ENCODE assay signal across 16 cellular contexts in genomic region chr3:173653781-173654180, GRCh38.
A peak's percentile ranks its signal among the peaks of the same experiment; 100 is the strongest.
DNase-seq lines count a peak whose midpoint lies in the region; ATAC-seq, FAIRE-seq and TF ChIP-seq lines count a peak whose summit lies in the region.
"Had no signal": no experiment of that assay in that cellular context is flagged by ENCODE, and none has a peak within 500 bp of the region (broad histone marks: within the 10 kb centered on the region; RNA-seq: fewer than 3 reads in every experiment).

No MANE protein-coding gene starts in this region.

- H3K9ac ChIP-seq in kidney (ENCODE audit: low read length in 2 of 2), result no peak overlapping the region

- intact Hi-C loops in MCF 10A (cut with micrococcal nuclease) (no loop called here), breast epithelium (cut with DNase I; ENCODE audit: low total_unique reads) (no loop called here), kidney (cut with DNase I) (no loop called here)

- no peaks in the 10 kb centered on the region for H3K27me3 ChIP-seq in breast epithelium
- H3K27me3 ChIP-seq in bronchial epithelial cell (ENCODE audit: control insufficient read depth, insufficient read depth, low read length), result no peaks in the 10 kb centered on the region

- ATAC-seq in HG02884 (IDR thresholded peaks at IDR 0.05; ENCODE audit: unreplicated experiment), result no peak
- no peak for ATAC-seq in GM19035 (IDR thresholded peaks at IDR 0.05; ENCODE audit: unreplicated experiment)
- no peak for ATAC-seq in GM19452 (IDR thresholded peaks at IDR 0.05; ENCODE audit: unreplicated experiment)
- ATAC-seq: A549, T-cell had no signal

- H3K27ac ChIP-seq in breast epithelium (no peak overlapping the region), kidney (ENCODE audit: low read depth in 2 of 2, low read length in 2 of 2) (no peak overlapping the region)
- H3K27ac ChIP-seq: A549 had no signal

- no peaks in the 10 kb centered on the region for H3K36me3 Mint-ChIP-seq in MCF 10A (ENCODE audit: insufficient read depth, unreplicated experiment)
- H3K36me3 Mint-ChIP-seq: CD14-positive monocyte, T-cell had no signal

- H3K4me3 ChIP-seq in breast epithelium (no peak overlapping the region), bronchial epithelial cell (ENCODE audit: low read depth, low read length) (no peak overlapping the region), kidney (ENCODE audit: low read length in 2 of 2) (no peak overlapping the region)
- H3K4me3 ChIP-seq: A549 had no signal

- POLR2A ChIA-PET in MCF 10A (lab: Yijun Ruan, JAX), result no interaction called here

- H3K4me3 Mint-ChIP-seq in MCF 10A (ENCODE audit: unreplicated experiment), result no peak overlapping the region
- H3K4me3 Mint-ChIP-seq: CD14-positive monocyte, T-cell had no signal

- CTCF ChIA-PET in MCF 10A (lab: Yijun Ruan, JAX), result no interaction called here

- H3K27me3 Mint-ChIP-seq in MCF 10A (ENCODE audit: insufficient read depth, unreplicated experiment), result peaks cover 74% of the 10 kb centered on the region
- H3K27me3 Mint-ChIP-seq: T-cell had no signal

- TF ChIP-seq CTCF in MCF 10A (IDR thresholded peaks at IDR 0.05; ENCODE audit: unreplicated experiment) (no peak), breast epithelium (IDR thresholded peaks at IDR 0.05) (no peak), bronchial epithelial cell (IDR thresholded peaks at IDR 0.05; ENCODE audit: insufficient read depth, low read length, severe bottlenecking) (no peak), kidney (IDR thresholded peaks at IDR 0.05; ENCODE audit: borderline replicate concordance, extremely low read depth, insufficient read depth) (no peak)

- FAIRE-seq in bronchial epithelial cell (lab: Jason Lieb, UNC) (no peak), kidney (lab: Jason Lieb, UNC) (no peak)
- FAIRE-seq: A549, HTR-8/SVneo had no signal

- no peaks in the 10 kb centered on the region for H3K9me3 Mint-ChIP-seq in MCF 10A (ENCODE audit: unreplicated experiment)

- H3K4me1 ChIP-seq in breast epithelium (no peaks in the 10 kb centered on the region), kidney (ENCODE audit: control insufficient read depth in 1 of 2, insufficient read depth in 1 of 2, low read depth in 1 of 2, low read length in 2 of 2) (no peaks in the 10 kb centered on the region)
- H3K4me1 ChIP-seq: A549, Caco-2 had no signal

- H3K4me1 Mint-ChIP-seq in MCF 10A (ENCODE audit: insufficient read depth, unreplicated experiment), result no peaks in the 10 kb centered on the region
- H3K4me1 Mint-ChIP-seq: CD14-positive monocyte, T-cell had no signal

- no peak for TF ChIP-seq POLR2A in breast epithelium (IDR thresholded peaks at IDR 0.05)

- H3K27ac Mint-ChIP-seq in MCF 10A (ENCODE audit: low read depth, unreplicated experiment), result no peak overlapping the region
- H3K27ac Mint-ChIP-seq: CD14-positive monocyte, T-cell had no signal

- H3K36me3 ChIP-seq in breast epithelium (no peaks in the 10 kb centered on the region), bronchial epithelial cell (ENCODE audit: control insufficient read depth, insufficient read depth, low read length) (no peaks in the 10 kb centered on the region), kidney (ENCODE audit: control insufficient read depth in 1 of 2, insufficient read depth in 2 of 2, low read length in 2 of 2) (no peaks in the 10 kb centered on the region)

- BruUV-seq in MCF 10A (replicated peaks; lab: Mats Ljungman, UMichigan), result no TSS peak

- DNase-seq in MCF 10A (ENCODE audit: unreplicated experiment), result peak; percentile 20
- no peak for DNase-seq in breast epithelium (ENCODE audit: low spot score in 2 of 2)
- peak; percentile 84 for DNase-seq in NCI-H446 treated with DMSO at 0.1 percent for 48 hours (lab: John Stamatoyannopoulos, UW)
- peak; percentile 15 for DNase-seq in bronchial epithelial cell (ENCODE audit: low read depth)
- no peak for DNase-seq in kidney
- DNase-seq: Caco-2, DND-41, NCI-H1092 treated with DMSO at 0.1 percent for 48 hours, NCI-H1694, T-cell had no signal

- H3K9me3 ChIP-seq in breast epithelium, result no peaks in the 10 kb centered on the region
- H3K9me3 ChIP-seq in kidney (ENCODE audit: control insufficient read depth in 1 of 2, low read length in 2 of 2), result peaks cover 0 to 3% of the 10 kb centered on the region in 2 donors
- H3K9me3 ChIP-seq: A549, Caco-2 had no signal

Comparison
In these comparisons a context has a peak if more than half of its experiments do, and no peak if none do; other contexts are left out.
1. DNase-seq: peak in MCF 10A (single experiment), NCI-H446 treated with DMSO at 0.1 percent for 48 hours (single experiment) and bronchial epithelial cell (single experiment); none in breast epithelium (0 of 2) and kidney (single experiment).